7 cellular contexts compared by ENCODE assay signal in genomic region chr4:173608632-173609031, GRCh38.
DNase-seq lines count a peak whose midpoint lies in the region; ATAC-seq and TF ChIP-seq lines count a peak whose summit lies in the region.
"Not testable (repeated sequence)": the region's sequence is repeated elsewhere in the genome, so short reads cannot be mapped to it uniquely, and the experiment has no call there.

No MANE protein-coding gene starts in this region.

- H4K5ac ChIP-seq in mesendoderm (ENCODE audit: low read length), result not testable (repeated sequence)

- not testable (repeated sequence) for H3K27me3 ChIP-seq in GM23338 (ENCODE audit: insufficient read depth); MG63; iPS DF 6.9 (ENCODE audit: control insufficient read depth, insufficient read depth, low read length); mesendoderm (ENCODE audit: insufficient read depth, low read length, poor library complexity)

- H3K4me1 ChIP-seq in GM23338 (ENCODE audit: insufficient read depth), result peaks cover 18% of the 10 kb centered on the region
- not testable (repeated sequence) for H3K4me1 ChIP-seq in iPS DF 6.9 (ENCODE audit: control insufficient read depth, insufficient read depth, low read length); mesendoderm (ENCODE audit: control insufficient read depth, low read depth, low read length)

- H2AK5ac ChIP-seq in mesendoderm (ENCODE audit: low read length), result not testable (repeated sequence)

- not testable (repeated sequence) for TF ChIP-seq CTCF in GM23338 (conservative IDR thresholded peaks at IDR 0.05; ENCODE audit: low read depth in 2 of 2); progenitor cell of endocrine pancreas (IDR thresholded peaks at IDR 0.05; ENCODE audit: unreplicated experiment)

- no CpG with 5 or more reads among the region's 15 CpGs for WGBS in iPS DF 6.9 (ENCODE audit: insufficient coverage, insufficient read length)
- WGBS in mesendoderm (ENCODE audit: extremely low coverage, insufficient coverage, low lambda C conversion rate), result no CpG with 5 or more reads among the region's 15 CpGs

- H3K36me3 ChIP-seq in GM23338 (ENCODE audit: insufficient read depth); MG63; iPS DF 6.9 (ENCODE audit: control insufficient read depth, insufficient read depth, low read length); mesendoderm (ENCODE audit: control insufficient read depth, insufficient read depth, low read length): not testable (repeated sequence)

- H3K18ac ChIP-seq in mesendoderm (ENCODE audit: low read length), result not testable (repeated sequence)

- H3K79me2 ChIP-seq in GM23338 (replicated peaks; ENCODE audit: insufficient read depth); mesendoderm (ENCODE audit: control insufficient read depth, insufficient read depth, low read length): not testable (repeated sequence)

- not testable (repeated sequence) for H2BK15ac ChIP-seq in mesendoderm (replicated peaks; ENCODE audit: low read depth)

- DNase-seq in GM23338 (ENCODE audit: low spot score), result peak; percentile 43
- DNase-seq in MG63; iPS DF 6.9 (ENCODE audit: low read depth, low spot score); progenitor cell of endocrine pancreas (ENCODE audit: low spot score, unreplicated experiment): not testable (repeated sequence)
- DNase-seq in OCI-M1 (lab: John Stamatoyannopoulos, UW), result peak; percentile 52
- DNase-seq in ecto neural progenitor cell (ENCODE audit: low spot score), result peak; percentile 63
- peak; percentile 49 for DNase-seq in mesendoderm

- not testable (repeated sequence) for H3K4me1 Mint-ChIP-seq in GM23338; progenitor cell of endocrine pancreas (ENCODE audit: low read depth)

- peak overlapping the region; percentile 76 for H2AFZ ChIP-seq in GM23338

- H3K56ac ChIP-seq in mesendoderm (ENCODE audit: low read length), result peak overlapping the region; percentile 49

- H3K4me2 ChIP-seq in GM23338, result peak overlapping the region; percentile 66
- H3K4me2 ChIP-seq in mesendoderm (ENCODE audit: low read length), result not testable (repeated sequence)

- not testable (repeated sequence) for H4K8ac ChIP-seq in mesendoderm (ENCODE audit: low read depth, low read length)

- H2BK5ac ChIP-seq in mesendoderm (ENCODE audit: low read length), result not testable (repeated sequence)

- H2BK120ac ChIP-seq in mesendoderm (ENCODE audit: low read depth, low read length), result not testable (repeated sequence)

- not testable (repeated sequence) for H4K20me1 ChIP-seq in GM23338 (replicated peaks; ENCODE audit: insufficient read depth)

- not testable (repeated sequence) for H3K4ac ChIP-seq in mesendoderm (ENCODE audit: low read depth, low read length)

- H3K27me3 Mint-ChIP-seq in GM23338 (ENCODE audit: insufficient read depth, low read depth, poor library complexity); progenitor cell of endocrine pancreas: not testable (repeated sequence)

- H3K9me2 ChIP-seq in GM23338 (ENCODE audit: insufficient read depth), result not testable (repeated sequence)

- not testable (repeated sequence) for H3K9ac ChIP-seq in mesendoderm (ENCODE audit: low read length)

- ATAC-seq in GM23338, result not testable (repeated sequence)

- H3K27ac Mint-ChIP-seq in GM23338, progenitor cell of endocrine pancreas: not testable (repeated sequence)

- peaks cover 22% of the 10 kb centered on the region for H3K9me3 Mint-ChIP-seq in GM23338
- H3K9me3 Mint-ChIP-seq in progenitor cell of endocrine pancreas (ENCODE audit: low read depth), result peaks cover 24% of the 10 kb centered on the region

- H3K36me3 Mint-ChIP-seq in GM23338 (ENCODE audit: low read depth); progenitor cell of endocrine pancreas (ENCODE audit: insufficient read depth): not testable (repeated sequence)

- not testable (repeated sequence) for H3K79me1 ChIP-seq in mesendoderm (ENCODE audit: low read length)

- 0 out of 2 replicates have a peak overlapping the region, but pooled peaks have one; percentile 53 for H3K27ac ChIP-seq in GM23338 (ENCODE audit: low read depth)
- not testable (repeated sequence) for H3K27ac ChIP-seq in iPS DF 6.9 (ENCODE audit: low read length); mesendoderm (ENCODE audit: low read depth, low read length)

- H3K4me3 Mint-ChIP-seq in GM23338 (peak overlapping the region; percentile 60), progenitor cell of endocrine pancreas (ENCODE audit: low read depth) (peak overlapping the region; percentile 64)

- H3K9me3 ChIP-seq in MG63; iPS DF 6.9 (ENCODE audit: control insufficient read depth, insufficient read depth, low read length): not testable (repeated sequence)

- H3K4me3 ChIP-seq in GM23338 (peak overlapping the region; percentile 56), MG63 (peak overlapping the region; percentile 13; the same call in 1 of the 2 replicates), iPS DF 6.9 (ENCODE audit: low read length) (peak overlapping the region; percentile 58; the same call in 1 of the 2 replicates)
- H3K4me3 ChIP-seq in mesendoderm (ENCODE audit: low read length), result not testable (repeated sequence)

- not testable (repeated sequence) for H3K23ac ChIP-seq in mesendoderm (ENCODE audit: low read length)

- H3F3A ChIP-seq in GM23338 (replicated peaks; ENCODE audit: low read depth), result not testable (repeated sequence)
